12 cellular contexts compared by ENCODE assay signal in genomic region chr9:124295097-124295794, GRCh38. TPM values are rescaled to one million over a fixed set of nuclear protein-coding genes. Genes with fewer than 3 reads are reported as not detected.
DNase-seq lines count a peak whose midpoint lies in the region; ATAC-seq, FAIRE-seq and TF ChIP-seq lines count a peak whose summit lies in the region.
"Had no signal": no experiment of that assay in that cellular context is flagged by ENCODE, and none has a peak within 500 bp of the region (broad histone marks: within the 10 kb centered on the region; RNA-seq: fewer than 3 reads in every experiment).

No MANE protein-coding gene starts in this region.

- H3K56ac ChIP-seq in H1 (replicated peaks; ENCODE audit: insufficient read length, low read depth, low read length) = no peak overlapping the region

- peaks cover 5% of the 10 kb centered on the region; the same call in 1 of the 2 replicates for H3K79me1 ChIP-seq in H1 (ENCODE audit: low read depth, low read length)

- H3K4me1 ChIP-seq in BLaER1 treated with 17β-estradiol and CSF1 and Interleukin-3, amounts not matched to agents 10 nM and 100 nM = peaks cover 87 to 100% (median 100%) of the 10 kb centered on the region in 10 experiments
- peaks cover 0 to 25% (median 14%) of the 10 kb centered on the region in 4 experiments; a peak in 5 of 7 replicates for H3K4me1 ChIP-seq in H1 (replicated peaks in 1 of 4; ENCODE audit: control insufficient read depth in 3 of 4, insufficient read depth in 4 of 4, low read length in 3 of 4)
- peaks cover 30 to 100% (median 88%) of the 10 kb centered on the region in 6 donors for H3K4me1 ChIP-seq in spleen
- H3K4me1 ChIP-seq: parathyroid adenoma had no signal

- TF ChIP-seq CTCF in H1 (IDR thresholded peaks at IDR 0.05; ENCODE audit: control extremely low read depth in 1 of 3, insufficient read depth in 1 of 3, low read depth in 1 of 3, low read length in 3 of 3) (no peak), natural killer cell (IDR thresholded peaks at IDR 0.05) (no peak), spleen (IDR thresholded peaks at IDR 0.05 in 8 of 11, conservative IDR thresholded peaks at IDR 0.05 in 3 of 11) (no peak)

- H2BK120ac ChIP-seq in H1 (replicated peaks; ENCODE audit: low read depth, low read length) = no peak overlapping the region

- POLR2A ChIA-PET in H1 (lab: Charles Lee; ENCODE audit: partially characterized antibody) = no interaction called here

- H3K36me3 Mint-ChIP-seq in natural killer cell = no peaks in the 10 kb centered on the region

- H2BK5ac ChIP-seq in H1 (ENCODE audit: low read depth, low read length) = no peak overlapping the region

- peaks cover 96 to 100% (median 100%) of the 10 kb centered on the region in 11 experiments for H4K20me1 ChIP-seq in BLaER1 treated with 17β-estradiol and CSF1 and Interleukin-3, amounts not matched to agents 10 nM and 100 nM
- H4K20me1 ChIP-seq in H1 (replicated peaks in 1 of 2; ENCODE audit: control insufficient read depth in 1 of 2, insufficient read depth in 2 of 2, low read length in 2 of 2) = peaks cover 2 to 8% of the 10 kb centered on the region in 2 experiments

- peak overlapping the region; percentile 80 to 98 (median 94) for H3K4me2 ChIP-seq in BLaER1 treated with 17β-estradiol and CSF1 and Interleukin-3, amounts not matched to agents 10 nM and 100 nM
- no peak overlapping the region for H3K4me2 ChIP-seq in H1 (ENCODE audit: insufficient read depth in 1 of 2, low read depth in 2 of 2, low read length in 2 of 2)

- no peaks in the 10 kb centered on the region for H3K9me3 ChIP-seq in BLaER1 treated with 17β-estradiol and CSF1 and Interleukin-3, amounts not matched to agents 10 nM and 100 nM (replicated peaks in 1 of 11)
- H3K9me3 ChIP-seq in H1 (ENCODE audit: insufficient read depth in 2 of 2, low read depth in 1 of 2, low read length in 1 of 2) (no peaks in the 10 kb centered on the region), spleen (no peaks in the 10 kb centered on the region)

- peak overlapping the region; percentile 64 for H3K4me3 Mint-ChIP-seq in natural killer cell

- CTCF ChIA-PET in H1 (lab: Charles Lee; ENCODE audit: partially characterized antibody) = interaction anchor here (1.0 to 1.7 kb wide), 5 partner anchors 18 to 173 kb away, joined by 3 to 5 read pairs (median 3); no protein-coding TSS in a partner anchor

- peak overlapping the region in 2 of 11 experiments; percentile 0 to 10; a peak in 2 of 22 replicates for H3K27ac ChIP-seq in BLaER1 treated with 17β-estradiol and CSF1 and Interleukin-3, amounts not matched to agents 10 nM and 100 nM
- H3K27ac ChIP-seq in H1 (ENCODE audit: low read depth, low read length) (no peak overlapping the region), spleen (peak overlapping the region in 2 of 8 donors; percentile 5 to 30)
- H3K27ac ChIP-seq: parathyroid adenoma had no signal

- no peaks in the 10 kb centered on the region for H3K9me3 Mint-ChIP-seq in natural killer cell

- no peak overlapping the region for H2AK5ac ChIP-seq in H1 (ENCODE audit: low read depth, low read length)

- H4K5ac ChIP-seq in H1 (ENCODE audit: insufficient read length, low read depth, low read length) = no peak overlapping the region

- no peak overlapping the region for H3K14ac ChIP-seq in H1 (ENCODE audit: insufficient read length)

- no peak overlapping the region for H2BK15ac ChIP-seq in H1 (ENCODE audit: low read length)

- no peak for TF ChIP-seq RAD21 in H1 (IDR thresholded peaks at IDR 0.05 in 1 of 2, conservative IDR thresholded peaks at IDR 0.05 in 1 of 2; ENCODE audit: low read depth in 2 of 2, low read length in 2 of 2)

- peaks cover 0 to 7% (median 0%) of the 10 kb centered on the region in 11 experiments; a peak in 2 of 22 replicates for H3K27me3 ChIP-seq in BLaER1 treated with 17β-estradiol and CSF1 and Interleukin-3, amounts not matched to agents 10 nM and 100 nM
- H3K27me3 ChIP-seq in H1 (replicated peaks in 1 of 4; ENCODE audit: control insufficient read depth in 3 of 4, extremely low read depth in 1 of 4, insufficient read depth in 3 of 4, low read length in 3 of 4) = no peaks in the 10 kb centered on the region
- no peaks in the 10 kb centered on the region for H3K27me3 ChIP-seq in spleen (replicated peaks in 1 of 7)

- peak overlapping the region in 3 of 11 experiments; percentile 8 to 19 (median 16); a peak in 2 of 22 replicates for H3K9ac ChIP-seq in BLaER1 treated with 17β-estradiol and CSF1 and Interleukin-3, amounts not matched to agents 10 nM and 100 nM
- H3K9ac ChIP-seq in H1 (replicated peaks in 1 of 4; ENCODE audit: extremely low read depth in 1 of 4, low read depth in 3 of 4, low read length in 3 of 4) = no peak overlapping the region
- H3K9ac ChIP-seq: parathyroid adenoma had no signal

- 0 out of 2 replicates have a peak overlapping the region, but pooled peaks have one; percentile 9 for H2BK12ac ChIP-seq in H1 (ENCODE audit: low read depth, low read length)

- H3K18ac ChIP-seq in H1 (ENCODE audit: extremely low read depth, low read length) = no peak overlapping the region

- H3K4me1 Mint-ChIP-seq in natural killer cell = peaks cover 58 to 62% of the 10 kb centered on the region in 2 donors

- no peak for TF ChIP-seq EP300 in H1 (IDR thresholded peaks at IDR 0.05; ENCODE audit: borderline replicate concordance in 1 of 2, low read depth in 2 of 2, low read length in 2 of 2)

- no peak for FAIRE-seq in H1 (lab: Jason Lieb, UNC)
- FAIRE-seq: H54 had no signal

- no peak overlapping the region; the same call in 1 of the 2 replicates for H4K8ac ChIP-seq in H1 (ENCODE audit: extremely low read depth, insufficient read depth, low read length)

- intact Hi-C loops in natural killer cell (cut with micrococcal nuclease) = no loop called here
- intact Hi-C loops in spleen (cut with DNase I; ENCODE audit: low total_unique reads) = no loop called here

- H3K27me3 Mint-ChIP-seq in natural killer cell (ENCODE audit: low read depth in 2 of 2) = no peaks in the 10 kb centered on the region

- 0 out of 20 replicates have a peak overlapping the region, but pooled peaks of 1 of the 10 experiments have one; percentile 10 for H3K4me3 ChIP-seq in BLaER1 treated with 17β-estradiol and CSF1 and Interleukin-3, amounts not matched to agents 10 nM and 100 nM
- H3K4me3 ChIP-seq in H1 (ENCODE audit: extremely low read depth in 1 of 4, insufficient read depth in 2 of 4, low read depth in 3 of 4, low read length in 4 of 4) (no peak overlapping the region), spleen (no peak overlapping the region)

- H4K91ac ChIP-seq in H1 (replicated peaks; ENCODE audit: insufficient read length, low read length) = no peak overlapping the region

- DNase-seq in KG1 (lab: John Stamatoyannopoulos, UW) (peak; percentile 80), H1 (ENCODE audit: low read depth in 1 of 2, low spot score in 2 of 2) (no peak), natural killer cell (no peak), NCI-H345 (lab: John Stamatoyannopoulos, UW) (no peak), dedifferentiated amniotic fluid mesenchymal stem cell (ENCODE audit: extremely low spot score) (no peak), spleen (no peak)
- no peak for DNase-seq in NK-92 treated with Interleukin-12 subunit alpha and Interleukin-12 subunit beta, amount 100 ng/mL, for 24 hours (lab: John Stamatoyannopoulos, UW)
- DNase-seq: NCI-H226 had no signal

- no peak overlapping the region for H3K4ac ChIP-seq in H1 (replicated peaks; ENCODE audit: insufficient read length, low read depth, low read length)

- H3K36me3 ChIP-seq in BLaER1 treated with 17β-estradiol and CSF1 and Interleukin-3, amounts not matched to agents 10 nM and 100 nM = peaks cover 0 to 6% (median 0%) of the 10 kb centered on the region in 11 experiments; a peak in 1 of 22 replicates
- no peaks in the 10 kb centered on the region for H3K36me3 ChIP-seq in H1 (ENCODE audit: control insufficient read depth in 2 of 4, insufficient read depth in 4 of 4, low read length in 3 of 4)
- H3K36me3 ChIP-seq in spleen = peaks cover 0 to 14% (median 0%) of the 10 kb centered on the region in 6 donors

- no peak overlapping the region for H3K23ac ChIP-seq in H1 (ENCODE audit: insufficient read length)

- H3K27ac Mint-ChIP-seq in natural killer cell = peak overlapping the region; percentile 67 to 82

- H3K79me2 ChIP-seq in H1 (ENCODE audit: control insufficient read depth in 1 of 2, insufficient read depth in 2 of 2, low read length in 2 of 2) = no peaks in the 10 kb centered on the region
- H3K79me2 ChIP-seq: parathyroid adenoma had no signal

- WGBS in H1 (ENCODE audit: extremely low coverage in 1 of 2, insufficient coverage in 1 of 2, insufficient read length in 1 of 2, insufficient replicate concordance in 2 of 2, low coverage in 1 of 2, low lambda C conversion rate in 2 of 2, missing lambda C conversion rate in 1 of 2), 2 experiments = 84% methylated on average over 19 of the region's 19 CpGs; no CpG with 5 or more reads in 1 of the 2 experiments
- 29 to 55% (median 39%) methylated on average over 16 to 19 of the region's 19 CpGs for WGBS in spleen, 5 donors

- no peak overlapping the region for H2BK20ac ChIP-seq in H1 (ENCODE audit: low read length)

- TF ChIP-seq POLR2A in H1 (IDR thresholded peaks at IDR 0.05; ENCODE audit: control extremely low read depth in 1 of 2, low read depth in 2 of 2, low read length in 2 of 2) (no peak), spleen (IDR thresholded peaks at IDR 0.05) (no peak)

- ATAC-seq in natural killer cell = peak; percentile 39 to 65 (median 52)
- ATAC-seq: activated CD4-positive, CD25-positive, alpha-beta regulatory T cell treated with anti-CD3 and anti-CD28 coated beads, Interleukin-2, amount 50 U/mL, for 24 hours had no signal

- no peaks in the 10 kb centered on the region for H3K23me2 ChIP-seq in H1 (ENCODE audit: low read depth, low read length)

- H2AFZ ChIP-seq in H1 (ENCODE audit: low read length) = no peak overlapping the region
- H2AFZ ChIP-seq: parathyroid adenoma had no signal

TF ChIP-seq in H1, 55 proteins besides CTCF, POLR2A, EP300 and RAD21:
- TF ChIP-seq BRCA1 (IDR thresholded peaks at IDR 0.05; ENCODE audit: low read depth, low read length) (no peak), YY1 (IDR thresholded peaks at IDR 0.05; ENCODE audit: low read depth, low read length) (no peak), SIX5 (IDR thresholded peaks at IDR 0.05; ENCODE audit: low read depth, low read length) (no peak), NANOG (IDR thresholded peaks at IDR 0.05; ENCODE audit: insufficient read depth, low read depth, low read length, poor library complexity, severe bottlenecking) (no peak)

RNA-seq across cellular contexts. Expression of gene NEK6, which starts 37.5 kb away (rescaled TPM):
- total RNA-seq in H1 (2021; fragmentation: NEBNext Ultra II Directional; extraction: Animal tissue kit (Norgen Biotek cat#: 25700)) = 16.6 and 19.7 TPM in 2 replicates
- polyA plus RNA-seq in H1 (2011; rRNA removed) (17.7 and 23.9 TPM in 2 replicates), spleen (10 to 100 TPM; 11.2 to 19.7 (median 11.6) TPM)
- polyA plus RNA-seq in H1 (2011; cell fraction: cytosol; rRNA removed) = 12.8 TPM
- 19.1 TPM for polyA plus RNA-seq in H1 (2011; cell fraction: nucleus; rRNA removed)
- 8.7 to 13.7 TPM (median 12.4 TPM) in 4 replicates for polyA plus RNA-seq in H1 (2012, experiment 1 of 2)
- 6.3 TPM for polyA plus RNA-seq in H1 (2012, experiment 2 of 2)
- 9.1 TPM for polyA plus RNA-seq in H1 (2013, experiment 1 of 2)
- 9.1 TPM for polyA plus RNA-seq in H1 (2013, experiment 2 of 2)
- 21.8 and 31.4 TPM in 2 replicates for polyA minus RNA-seq in H1 (2011; rRNA and poly(A)+ RNA removed)
- 7.7 TPM for polyA minus RNA-seq in H1 (2011; cell fraction: cytosol; rRNA and poly(A)+ RNA removed)
- polyA minus RNA-seq in H1 (2011; cell fraction: nucleus; rRNA and poly(A)+ RNA removed) = 18.9 TPM
- total RNA-seq in natural killer cell (10 to 100 TPM; 25.0 to 34.9 (median 33.0) TPM), spleen (10 to 100 TPM; 32.8 to 71.3 (median 55.0) TPM)

Comparison
In these comparisons a context has a peak if more than half of its experiments do, and no peak if none do; other contexts are left out.
1. H3K4me2 ChIP-seq: peak in BLaER1 treated with 17β-estradiol and CSF1 and Interleukin-3, amounts not matched to agents 10 nM and 100 nM (11 of 11); none in H1 (0 of 2).